ENCODE assay signal across 1 cellular context in the genomic region with DNA sequence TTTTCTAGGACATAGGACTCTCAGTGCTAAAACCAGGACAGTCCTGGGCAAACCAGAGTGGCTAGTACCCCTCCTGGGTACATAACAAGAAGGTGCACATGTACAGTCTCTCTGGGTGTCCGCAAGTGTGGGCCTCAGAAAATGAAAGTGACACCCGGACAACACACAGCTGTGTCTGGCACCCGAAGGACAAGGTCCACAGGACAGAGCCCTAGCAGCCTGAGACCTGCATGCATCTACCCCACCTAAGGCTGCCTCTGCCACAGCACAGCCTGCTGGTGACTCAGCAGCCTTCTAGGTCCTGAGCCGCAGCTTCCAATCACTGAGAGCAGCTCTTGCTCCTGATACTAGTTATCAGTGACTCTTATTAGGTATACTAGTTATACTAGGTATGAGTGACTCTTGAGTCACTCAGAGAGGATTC.
A peak's percentile ranks its signal among the peaks of the same experiment; 100 is the strongest.
TF ChIP-seq lines count a peak whose summit lies in the region.

No MANE protein-coding gene starts in this region.

TF ChIP-seq in HepG2, 621 proteins besides CTCF, POLR2A, EP300 and RAD21 (continued from another document):
- no peak for TF ChIP-seq NPAS2 (CRISPR knock-in tag; IDR thresholded peaks at IDR 0.05; ENCODE audit: borderline replicate concordance)
- TF ChIP-seq, protein P1, sequence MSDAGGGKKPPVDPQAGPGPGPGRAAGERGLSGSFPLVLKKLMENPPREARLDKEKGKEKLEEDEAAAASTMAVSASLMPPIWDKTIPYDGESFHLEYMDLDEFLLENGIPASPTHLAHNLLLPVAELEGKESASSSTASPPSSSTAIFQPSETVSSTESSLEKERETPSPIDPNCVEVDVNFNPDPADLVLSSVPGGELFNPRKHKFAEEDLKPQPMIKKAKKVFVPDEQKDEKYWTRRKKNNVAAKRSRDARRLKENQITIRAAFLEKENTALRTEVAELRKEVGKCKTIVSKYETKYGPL (CRISPR knock-in tag; IDR thresholded peaks at IDR 0.05) = no peak
- no peak for TF ChIP-seq ZNF12 (CRISPR knock-in tag; IDR thresholded peaks at IDR 0.05)
- no peak for TF ChIP-seq MAFG (CRISPR knock-in tag; IDR thresholded peaks at IDR 0.05)
- TF ChIP-seq, protein P2, sequence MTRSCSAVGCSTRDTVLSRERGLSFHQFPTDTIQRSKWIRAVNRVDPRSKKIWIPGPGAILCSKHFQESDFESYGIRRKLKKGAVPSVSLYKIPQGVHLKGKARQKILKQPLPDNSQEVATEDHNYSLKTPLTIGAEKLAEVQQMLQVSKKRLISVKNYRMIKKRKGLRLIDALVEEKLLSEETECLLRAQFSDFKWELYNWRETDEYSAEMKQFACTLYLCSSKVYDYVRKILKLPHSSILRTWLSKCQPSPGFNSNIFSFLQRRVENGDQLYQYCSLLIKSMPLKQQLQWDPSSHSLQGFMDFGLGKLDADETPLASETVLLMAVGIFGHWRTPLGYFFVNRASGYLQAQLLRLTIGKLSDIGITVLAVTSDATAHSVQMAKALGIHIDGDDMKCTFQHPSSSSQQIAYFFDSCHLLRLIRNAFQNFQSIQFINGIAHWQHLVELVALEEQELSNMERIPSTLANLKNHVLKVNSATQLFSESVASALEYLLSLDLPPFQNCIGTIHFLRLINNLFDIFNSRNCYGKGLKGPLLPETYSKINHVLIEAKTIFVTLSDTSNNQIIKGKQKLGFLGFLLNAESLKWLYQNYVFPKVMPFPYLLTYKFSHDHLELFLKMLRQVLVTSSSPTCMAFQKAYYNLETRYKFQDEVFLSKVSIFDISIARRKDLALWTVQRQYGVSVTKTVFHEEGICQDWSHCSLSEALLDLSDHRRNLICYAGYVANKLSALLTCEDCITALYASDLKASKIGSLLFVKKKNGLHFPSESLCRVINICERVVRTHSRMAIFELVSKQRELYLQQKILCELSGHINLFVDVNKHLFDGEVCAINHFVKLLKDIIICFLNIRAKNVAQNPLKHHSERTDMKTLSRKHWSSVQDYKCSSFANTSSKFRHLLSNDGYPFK (CRISPR knock-in tag; IDR thresholded peaks at IDR 0.05; ENCODE audit: borderline replicate concordance) = no peak
- TF ChIP-seq FOSL1 (CRISPR knock-in tag; IDR thresholded peaks at IDR 0.05; ENCODE audit: borderline replicate concordance) = no peak
- no peak for TF ChIP-seq ZSCAN30 (CRISPR knock-in tag; IDR thresholded peaks at IDR 0.05)
- no peak for TF ChIP-seq NFRKB (IDR thresholded peaks at IDR 0.05)
- TF ChIP-seq ETV6 (CRISPR knock-in tag; conservative IDR thresholded peaks at IDR 0.05) = no peak
- no peak for TF ChIP-seq ZNF484 (CRISPR knock-in tag; IDR thresholded peaks at IDR 0.05; ENCODE audit: borderline replicate concordance, low read depth)
- no peak for TF ChIP-seq RFX1 (IDR thresholded peaks at IDR 0.05)
- TF ChIP-seq CENPT (CRISPR knock-in tag; IDR thresholded peaks at IDR 0.05; ENCODE audit: low read depth) = no peak
- TF ChIP-seq, protein P3, sequence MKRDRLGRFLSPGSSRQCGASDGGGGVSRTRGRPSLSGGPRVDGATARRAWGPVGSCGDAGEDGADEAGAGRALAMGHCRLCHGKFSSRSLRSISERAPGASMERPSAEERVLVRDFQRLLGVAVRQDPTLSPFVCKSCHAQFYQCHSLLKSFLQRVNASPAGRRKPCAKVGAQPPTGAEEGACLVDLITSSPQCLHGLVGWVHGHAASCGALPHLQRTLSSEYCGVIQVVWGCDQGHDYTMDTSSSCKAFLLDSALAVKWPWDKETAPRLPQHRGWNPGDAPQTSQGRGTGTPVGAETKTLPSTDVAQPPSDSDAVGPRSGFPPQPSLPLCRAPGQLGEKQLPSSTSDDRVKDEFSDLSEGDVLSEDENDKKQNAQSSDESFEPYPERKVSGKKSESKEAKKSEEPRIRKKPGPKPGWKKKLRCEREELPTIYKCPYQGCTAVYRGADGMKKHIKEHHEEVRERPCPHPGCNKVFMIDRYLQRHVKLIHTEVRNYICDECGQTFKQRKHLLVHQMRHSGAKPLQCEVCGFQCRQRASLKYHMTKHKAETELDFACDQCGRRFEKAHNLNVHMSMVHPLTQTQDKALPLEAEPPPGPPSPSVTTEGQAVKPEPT (CRISPR knock-in tag; IDR thresholded peaks at IDR 0.05; ENCODE audit: low read depth) = no peak
- no peak for TF ChIP-seq ZNF776 (CRISPR knock-in tag; IDR thresholded peaks at IDR 0.05)
- TF ChIP-seq, protein P4, sequence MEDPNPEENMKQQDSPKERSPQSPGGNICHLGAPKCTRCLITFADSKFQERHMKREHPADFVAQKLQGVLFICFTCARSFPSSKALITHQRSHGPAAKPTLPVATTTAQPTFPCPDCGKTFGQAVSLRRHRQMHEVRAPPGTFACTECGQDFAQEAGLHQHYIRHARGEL (CRISPR knock-in tag; IDR thresholded peaks at IDR 0.05) = no peak
- no peak for TF ChIP-seq ATF1 (CRISPR knock-in tag; IDR thresholded peaks at IDR 0.05)
- TF ChIP-seq TMF1 (CRISPR knock-in tag; IDR thresholded peaks at IDR 0.05; ENCODE audit: low read depth) = no peak
- no peak for TF ChIP-seq MATR3 (CRISPR knock-in tag; IDR thresholded peaks at IDR 0.05)
- TF ChIP-seq, protein P5, sequence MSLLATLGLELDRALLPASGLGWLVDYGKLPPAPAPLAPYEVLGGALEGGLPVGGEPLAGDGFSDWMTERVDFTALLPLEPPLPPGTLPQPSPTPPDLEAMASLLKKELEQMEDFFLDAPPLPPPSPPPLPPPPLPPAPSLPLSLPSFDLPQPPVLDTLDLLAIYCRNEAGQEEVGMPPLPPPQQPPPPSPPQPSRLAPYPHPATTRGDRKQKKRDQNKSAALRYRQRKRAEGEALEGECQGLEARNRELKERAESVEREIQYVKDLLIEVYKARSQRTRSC (CRISPR knock-in tag; IDR thresholded peaks at IDR 0.05; ENCODE audit: low read depth) = no peak
- TF ChIP-seq ZNF138 (CRISPR knock-in tag; IDR thresholded peaks at IDR 0.05; ENCODE audit: low read depth) = no peak
- peak; percentile 58; the same call in 1 of the 2 replicates for TF ChIP-seq ARID2 (CRISPR knock-in tag; IDR thresholded peaks at IDR 0.05; ENCODE audit: borderline replicate concordance)
- TF ChIP-seq ZNF556 (CRISPR knock-in tag; IDR thresholded peaks at IDR 0.05; ENCODE audit: borderline replicate concordance) = no peak
- TF ChIP-seq SALL1 (CRISPR knock-in tag; IDR thresholded peaks at IDR 0.05) = peak; percentile 85
- no peak for TF ChIP-seq ZNF777 (CRISPR knock-in tag; IDR thresholded peaks at IDR 0.05)
- TF ChIP-seq ZNF772 (CRISPR knock-in tag; IDR thresholded peaks at IDR 0.05) = no peak
- TF ChIP-seq, protein P6, sequence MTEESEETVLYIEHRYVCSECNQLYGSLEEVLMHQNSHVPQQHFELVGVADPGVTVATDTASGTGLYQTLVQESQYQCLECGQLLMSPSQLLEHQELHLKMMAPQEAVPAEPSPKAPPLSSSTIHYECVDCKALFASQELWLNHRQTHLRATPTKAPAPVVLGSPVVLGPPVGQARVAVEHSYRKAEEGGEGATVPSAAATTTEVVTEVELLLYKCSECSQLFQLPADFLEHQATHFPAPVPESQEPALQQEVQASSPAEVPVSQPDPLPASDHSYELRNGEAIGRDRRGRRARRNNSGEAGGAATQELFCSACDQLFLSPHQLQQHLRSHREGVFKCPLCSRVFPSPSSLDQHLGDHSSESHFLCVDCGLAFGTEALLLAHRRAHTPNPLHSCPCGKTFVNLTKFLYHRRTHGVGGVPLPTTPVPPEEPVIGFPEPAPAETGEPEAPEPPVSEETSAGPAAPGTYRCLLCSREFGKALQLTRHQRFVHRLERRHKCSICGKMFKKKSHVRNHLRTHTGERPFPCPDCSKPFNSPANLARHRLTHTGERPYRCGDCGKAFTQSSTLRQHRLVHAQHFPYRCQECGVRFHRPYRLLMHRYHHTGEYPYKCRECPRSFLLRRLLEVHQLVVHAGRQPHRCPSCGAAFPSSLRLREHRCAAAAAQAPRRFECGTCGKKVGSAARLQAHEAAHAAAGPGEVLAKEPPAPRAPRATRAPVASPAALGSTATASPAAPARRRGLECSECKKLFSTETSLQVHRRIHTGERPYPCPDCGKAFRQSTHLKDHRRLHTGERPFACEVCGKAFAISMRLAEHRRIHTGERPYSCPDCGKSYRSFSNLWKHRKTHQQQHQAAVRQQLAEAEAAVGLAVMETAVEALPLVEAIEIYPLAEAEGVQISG (CRISPR knock-in tag; IDR thresholded peaks at IDR 0.05) = 0 out of 2 replicates have a peak, but pooled peaks have one; percentile 60
- TF ChIP-seq, protein P7, sequence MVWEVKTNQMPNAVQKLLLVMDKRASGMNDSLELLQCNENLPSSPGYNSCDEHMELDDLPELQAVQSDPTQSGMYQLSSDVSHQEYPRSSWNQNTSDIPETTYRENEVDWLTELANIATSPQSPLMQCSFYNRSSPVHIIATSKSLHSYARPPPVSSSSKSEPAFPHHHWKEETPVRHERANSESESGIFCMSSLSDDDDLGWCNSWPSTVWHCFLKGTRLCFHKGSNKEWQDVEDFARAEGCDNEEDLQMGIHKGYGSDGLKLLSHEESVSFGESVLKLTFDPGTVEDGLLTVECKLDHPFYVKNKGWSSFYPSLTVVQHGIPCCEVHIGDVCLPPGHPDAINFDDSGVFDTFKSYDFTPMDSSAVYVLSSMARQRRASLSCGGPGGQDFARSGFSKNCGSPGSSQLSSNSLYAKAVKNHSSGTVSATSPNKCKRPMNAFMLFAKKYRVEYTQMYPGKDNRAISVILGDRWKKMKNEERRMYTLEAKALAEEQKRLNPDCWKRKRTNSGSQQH (CRISPR knock-in tag; IDR thresholded peaks at IDR 0.05; ENCODE audit: low read depth) = no peak
- TF ChIP-seq NKX3-1 (CRISPR knock-in tag; IDR thresholded peaks at IDR 0.05) = no peak
- peak; percentile 61; the same call in 1 of the 2 replicates for TF ChIP-seq HOXA3 (CRISPR knock-in tag; IDR thresholded peaks at IDR 0.05)
- no peak for TF ChIP-seq MEF2D (CRISPR knock-in tag; IDR thresholded peaks at IDR 0.05)
- peak; percentile 56; the same call in 1 of the 2 replicates for TF ChIP-seq TBX2 (CRISPR knock-in tag; IDR thresholded peaks at IDR 0.05; ENCODE audit: borderline replicate concordance)
- TF ChIP-seq, protein P8, sequence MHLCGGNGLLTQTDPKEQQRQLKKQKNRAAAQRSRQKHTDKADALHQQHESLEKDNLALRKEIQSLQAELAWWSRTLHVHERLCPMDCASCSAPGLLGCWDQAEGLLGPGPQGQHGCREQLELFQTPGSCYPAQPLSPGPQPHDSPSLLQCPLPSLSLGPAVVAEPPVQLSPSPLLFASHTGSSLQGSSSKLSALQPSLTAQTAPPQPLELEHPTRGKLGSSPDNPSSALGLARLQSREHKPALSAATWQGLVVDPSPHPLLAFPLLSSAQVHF (CRISPR knock-in tag; IDR thresholded peaks at IDR 0.05) = no peak
- TF ChIP-seq PLRG1 (conservative IDR thresholded peaks at IDR 0.05) = no peak
- peak; percentile 36; the same call in 1 of the 2 replicates for TF ChIP-seq KAT8 (CRISPR knock-in tag; IDR thresholded peaks at IDR 0.05)
- TF ChIP-seq, protein P9, sequence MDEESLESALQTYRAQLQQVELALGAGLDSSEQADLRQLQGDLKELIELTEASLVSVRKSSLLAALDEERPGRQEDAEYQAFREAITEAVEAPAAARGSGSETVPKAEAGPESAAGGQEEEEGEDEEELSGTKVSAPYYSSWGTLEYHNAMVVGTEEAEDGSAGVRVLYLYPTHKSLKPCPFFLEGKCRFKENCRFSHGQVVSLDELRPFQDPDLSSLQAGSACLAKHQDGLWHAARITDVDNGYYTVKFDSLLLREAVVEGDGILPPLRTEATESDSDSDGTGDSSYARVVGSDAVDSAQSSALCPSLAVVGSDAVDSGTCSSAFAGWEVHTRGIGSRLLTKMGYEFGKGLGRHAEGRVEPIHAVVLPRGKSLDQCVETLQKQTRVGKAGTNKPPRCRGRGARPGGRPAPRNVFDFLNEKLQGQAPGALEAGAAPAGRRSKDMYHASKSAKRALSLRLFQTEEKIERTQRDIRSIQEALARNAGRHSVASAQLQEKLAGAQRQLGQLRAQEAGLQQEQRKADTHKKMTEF (CRISPR knock-in tag; IDR thresholded peaks at IDR 0.05) = peak; percentile 52; the same call in 1 of the 2 replicates
- TF ChIP-seq NFE2L2 (IDR thresholded peaks at IDR 0.05; ENCODE audit: low read length) = peak; percentile 57; the same call in 1 of the 2 replicates
- TF ChIP-seq ZNF614 (CRISPR knock-in tag; IDR thresholded peaks at IDR 0.05; ENCODE audit: borderline replicate concordance) = 0 out of 2 replicates have a peak, but pooled peaks have one; percentile 49
- peak; percentile 31; the same call in 1 of the 2 replicates for TF ChIP-seq TAF1 (CRISPR knock-in tag; IDR thresholded peaks at IDR 0.05)
- no peak for TF ChIP-seq GABPA (IDR thresholded peaks at IDR 0.05; ENCODE audit: low read depth, low read length)
- no peak for TF ChIP-seq GABPA (CRISPR knock-in tag; IDR thresholded peaks at IDR 0.05; ENCODE audit: low read depth)
- TF ChIP-seq, protein P10, sequence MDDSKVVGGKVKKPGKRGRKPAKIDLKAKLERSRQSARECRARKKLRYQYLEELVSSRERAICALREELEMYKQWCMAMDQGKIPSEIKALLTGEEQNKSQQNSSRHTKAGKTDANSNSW (CRISPR knock-in tag; IDR thresholded peaks at IDR 0.05; ENCODE audit: borderline replicate concordance) = no peak
- TF ChIP-seq, protein P11, sequence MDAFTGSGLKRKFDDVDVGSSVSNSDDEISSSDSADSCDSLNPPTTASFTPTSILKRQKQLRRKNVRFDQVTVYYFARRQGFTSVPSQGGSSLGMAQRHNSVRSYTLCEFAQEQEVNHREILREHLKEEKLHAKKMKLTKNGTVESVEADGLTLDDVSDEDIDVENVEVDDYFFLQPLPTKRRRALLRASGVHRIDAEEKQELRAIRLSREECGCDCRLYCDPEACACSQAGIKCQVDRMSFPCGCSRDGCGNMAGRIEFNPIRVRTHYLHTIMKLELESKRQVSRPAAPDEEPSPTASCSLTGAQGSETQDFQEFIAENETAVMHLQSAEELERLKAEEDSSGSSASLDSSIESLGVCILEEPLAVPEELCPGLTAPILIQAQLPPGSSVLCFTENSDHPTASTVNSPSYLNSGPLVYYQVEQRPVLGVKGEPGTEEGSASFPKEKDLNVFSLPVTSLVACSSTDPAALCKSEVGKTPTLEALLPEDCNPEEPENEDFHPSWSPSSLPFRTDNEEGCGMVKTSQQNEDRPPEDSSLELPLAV (CRISPR knock-in tag; conservative IDR thresholded peaks at IDR 0.05; ENCODE audit: low read depth) = no peak
